17 cellular contexts compared by ENCODE assay signal in the genomic region with DNA sequence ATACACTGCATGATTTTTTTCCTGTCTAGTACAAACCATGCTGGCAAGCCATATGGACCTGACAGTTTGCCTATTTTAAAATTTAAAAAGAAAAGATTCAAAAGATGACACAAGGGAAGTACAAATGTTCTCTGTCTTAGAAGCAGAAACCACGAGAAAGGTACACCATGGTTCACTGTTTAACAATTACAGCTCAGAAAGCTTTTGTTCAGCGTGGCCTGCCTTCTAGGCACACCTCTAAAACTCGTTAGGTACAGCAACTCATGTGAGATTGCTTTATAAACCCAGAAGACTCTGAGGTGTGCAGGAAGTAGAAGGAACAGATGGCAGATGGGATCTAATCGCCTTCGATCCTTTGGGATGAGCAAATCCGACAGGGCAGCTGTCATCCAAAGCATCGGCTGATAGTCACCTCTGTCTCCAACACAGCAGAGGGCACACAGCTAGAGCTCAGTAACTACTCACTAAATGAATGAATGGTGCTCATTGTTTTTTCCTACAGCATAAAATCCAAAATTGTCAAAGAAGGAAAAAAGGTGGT. TPM values are rescaled to one million over a fixed set of nuclear protein-coding genes. Genes with fewer than 3 reads are reported as not detected.
A peak's percentile ranks its signal among the peaks of the same experiment; 100 is the strongest.
DNase-seq lines count a peak whose midpoint lies in the region; ATAC-seq and TF ChIP-seq lines count a peak whose summit lies in the region.
"Had no signal": no experiment of that assay in that cellular context is flagged by ENCODE, and none has a peak within 500 bp of the region (broad histone marks: within the 10 kb centered on the region; RNA-seq: fewer than 3 reads in every experiment).

No MANE protein-coding gene starts in this region.

- TF ChIP-seq POLR2A in erythroblast (IDR thresholded peaks at IDR 0.05; ENCODE audit: low read length), result no peak

- TF ChIP-seq CTCF in GM13976 (IDR thresholded peaks at IDR 0.05; ENCODE audit: borderline replicate concordance, control extremely low read depth, extremely low read depth, insufficient read depth, missing control alignments), result no peak

- intact Hi-C loops in activated CD4-positive, alpha-beta T cell treated with anti-CD3 and anti-CD28 coated beads for 36 hours (cut with DNase I, micrococcal nuclease), result no loop called here

- H3K27me3 Mint-ChIP-seq in activated CD4-positive, alpha-beta T cell treated with anti-CD3 and anti-CD28 coated beads for 36 hours, result no peaks in the 10 kb centered on the region
- H3K27me3 Mint-ChIP-seq: CD4-positive, CD25-positive, alpha-beta regulatory T cell had no signal

- no peak for DNase-seq in activated CD4-positive, alpha-beta T cell treated with anti-CD3 and anti-CD28 coated beads for 36 hours
- DNase-seq in activated CD4-positive, alpha-beta T cell treated with anti-CD3 and anti-CD28 coated beads for 4 hours, result no peak
- peak; percentile 39 for DNase-seq in NCI-H524 treated with DMSO at 0.1 percent for 48 hours (lab: John Stamatoyannopoulos, UW)
- DNase-seq in cerebellum (ENCODE audit: low spot score), result peak; percentile 22
- no peak for DNase-seq in NAMALWA (ENCODE audit: low spot score)
- DNase-seq in GM13976 (ENCODE audit: low spot score), result no peak
- DNase-seq in activated effector memory CD4-positive, alpha-beta T cell treated with Interleukin-2 at 50 U/mL for 16 hours, result no peak
- no peak for DNase-seq in erythroblast (lab: John Stamatoyannopoulos, UW)
- DNase-seq: 8988T; BE2C; CD4-positive, CD25-positive, alpha-beta regulatory T cell; DMS79; NCI-H187 treated with DMSO at 0.1 percent for 48 hours; NCI-H345; NCI-H526 treated with DMSO at 0.1 percent for 48 hours; NK-92 treated with Interleukin-12 subunit alpha and Interleukin-12 subunit beta, amount 100 ng/mL, for 24 hours; Peyer's patch had no signal

- H3K36me3 Mint-ChIP-seq in activated CD4-positive, alpha-beta T cell treated with anti-CD3 and anti-CD28 coated beads for 36 hours (ENCODE audit: low read depth), result peaks cover 33% of the 10 kb centered on the region

- no peaks in the 10 kb centered on the region for H3K9me3 Mint-ChIP-seq in activated CD4-positive, alpha-beta T cell treated with anti-CD3 and anti-CD28 coated beads for 36 hours (ENCODE audit: low read depth)
- H3K9me3 Mint-ChIP-seq: CD4-positive, CD25-positive, alpha-beta regulatory T cell had no signal

- no peak overlapping the region for H3K4me3 Mint-ChIP-seq in activated CD4-positive, alpha-beta T cell treated with anti-CD3 and anti-CD28 coated beads for 36 hours
- H3K4me3 Mint-ChIP-seq: CD4-positive, CD25-positive, alpha-beta regulatory T cell had no signal

- H3K27ac Mint-ChIP-seq in activated CD4-positive, alpha-beta T cell treated with anti-CD3 and anti-CD28 coated beads for 36 hours, result no peak overlapping the region
- H3K27ac Mint-ChIP-seq: CD4-positive, CD25-positive, alpha-beta regulatory T cell had no signal

- CTCF ChIA-PET in activated CD4-positive, alpha-beta T cell treated with anti-CD3 and anti-CD28 coated beads for 36 hours (lab: Charles Lee), result no interaction called here

- H3K4me1 Mint-ChIP-seq in activated CD4-positive, alpha-beta T cell treated with anti-CD3 and anti-CD28 coated beads for 36 hours, result peaks cover 7% of the 10 kb centered on the region
- H3K4me1 Mint-ChIP-seq: CD4-positive, CD25-positive, alpha-beta regulatory T cell had no signal

- in situ Hi-C loops in GM13976 (cut with MboI; ENCODE audit: low sequenced_read_pairs, unreplicated experiment), result loop anchor here (10.0 kb wide), 1 partner anchor 205 kb away; no protein-coding TSS in a partner anchor

- POLR2A ChIA-PET in activated CD4-positive, alpha-beta T cell treated with anti-CD3 and anti-CD28 coated beads for 36 hours (lab: Charles Lee), result no interaction called here

- ATAC-seq in activated CD4-positive, alpha-beta T cell treated with anti-CD3 and anti-CD28 coated beads for 36 hours, result peak; percentile 57

RNA-seq across cellular contexts. Expression of a gene that starts 35.5 kb away (rescaled TPM):
- 10 to 100 TPM; 87.7 to 88.4 TPM for total RNA-seq in activated CD4-positive, alpha-beta T cell treated with anti-CD3 and anti-CD28 coated beads for 36 hours
- total RNA-seq in cerebellum, result 16.2 TPM

RNA-seq across cellular contexts. Expression of a gene that starts 56.4 kb away (rescaled TPM):
- total RNA-seq in activated CD4-positive, alpha-beta T cell treated with anti-CD3 and anti-CD28 coated beads for 36 hours, result 10 to 100 TPM; 17.1 to 17.2 TPM
- total RNA-seq in cerebellum, result 36.6 TPM

Comparison
In these comparisons a context has a peak if more than half of its experiments do, and no peak if none do; other contexts are left out.
1. DNase-seq: peak in NCI-H524 treated with DMSO at 0.1 percent for 48 hours (single experiment) and cerebellum (single experiment); none in activated CD4-positive, alpha-beta T cell treated with anti-CD3 and anti-CD28 coated beads for 36 hours (single experiment), activated CD4-positive, alpha-beta T cell treated with anti-CD3 and anti-CD28 coated beads for 4 hours (0 of 2), NAMALWA (single experiment), GM13976 (single experiment), activated effector memory CD4-positive, alpha-beta T cell treated with Interleukin-2 at 50 U/mL for 16 hours (single experiment) and erythroblast (0 of 2).